In genomic region chr1:1329304-1330210, GRCh38 we compare ENCODE assay signal across 2 cellular contexts.
TF ChIP-seq lines count a peak whose summit lies in the region.

No MANE protein-coding gene starts in this region.

TF ChIP-seq in HEK293, 187 proteins besides CTCF, POLR2A, EP300 and RAD21 (continued from another document):
- TF ChIP-seq HIC1 (tag by site-specific recombination; IDR thresholded peaks at IDR 0.05) (peak; percentile 73), ZBTB20 (tag by site-specific recombination; IDR thresholded peaks at IDR 0.05) (0 out of 2 replicates have a peak, but pooled peaks have one; percentile 11), KLF16 (tag by site-specific recombination; IDR thresholded peaks at IDR 0.05) (no peak), ZNF302 (tag by site-specific recombination; IDR thresholded peaks at IDR 0.05; ENCODE audit: low read depth) (no peak), ZBTB6 (tag by site-specific recombination; IDR thresholded peaks at IDR 0.05) (no peak), ZNF202 (tag by site-specific recombination; IDR thresholded peaks at IDR 0.05; ENCODE audit: borderline replicate concordance) (no peak), ZEB2 (tag by site-specific recombination; IDR thresholded peaks at IDR 0.05) (no peak), ZNF311 (tag by site-specific recombination; IDR thresholded peaks at IDR 0.05; ENCODE audit: borderline replicate concordance) (no peak), ZNF529 (tag by site-specific recombination; IDR thresholded peaks at IDR 0.05; ENCODE audit: insufficient replicate concordance) (no peak), HOXC10 (CRISPR knock-in tag; IDR thresholded peaks at IDR 0.05) (no peak), ZNF791 (tag by site-specific recombination; IDR thresholded peaks at IDR 0.05) (no peak), TCF7L2 (IDR thresholded peaks at IDR 0.05; ENCODE audit: borderline replicate concordance, low read depth, low read length) (no peak)
- TF ChIP-seq, protein P1, sequence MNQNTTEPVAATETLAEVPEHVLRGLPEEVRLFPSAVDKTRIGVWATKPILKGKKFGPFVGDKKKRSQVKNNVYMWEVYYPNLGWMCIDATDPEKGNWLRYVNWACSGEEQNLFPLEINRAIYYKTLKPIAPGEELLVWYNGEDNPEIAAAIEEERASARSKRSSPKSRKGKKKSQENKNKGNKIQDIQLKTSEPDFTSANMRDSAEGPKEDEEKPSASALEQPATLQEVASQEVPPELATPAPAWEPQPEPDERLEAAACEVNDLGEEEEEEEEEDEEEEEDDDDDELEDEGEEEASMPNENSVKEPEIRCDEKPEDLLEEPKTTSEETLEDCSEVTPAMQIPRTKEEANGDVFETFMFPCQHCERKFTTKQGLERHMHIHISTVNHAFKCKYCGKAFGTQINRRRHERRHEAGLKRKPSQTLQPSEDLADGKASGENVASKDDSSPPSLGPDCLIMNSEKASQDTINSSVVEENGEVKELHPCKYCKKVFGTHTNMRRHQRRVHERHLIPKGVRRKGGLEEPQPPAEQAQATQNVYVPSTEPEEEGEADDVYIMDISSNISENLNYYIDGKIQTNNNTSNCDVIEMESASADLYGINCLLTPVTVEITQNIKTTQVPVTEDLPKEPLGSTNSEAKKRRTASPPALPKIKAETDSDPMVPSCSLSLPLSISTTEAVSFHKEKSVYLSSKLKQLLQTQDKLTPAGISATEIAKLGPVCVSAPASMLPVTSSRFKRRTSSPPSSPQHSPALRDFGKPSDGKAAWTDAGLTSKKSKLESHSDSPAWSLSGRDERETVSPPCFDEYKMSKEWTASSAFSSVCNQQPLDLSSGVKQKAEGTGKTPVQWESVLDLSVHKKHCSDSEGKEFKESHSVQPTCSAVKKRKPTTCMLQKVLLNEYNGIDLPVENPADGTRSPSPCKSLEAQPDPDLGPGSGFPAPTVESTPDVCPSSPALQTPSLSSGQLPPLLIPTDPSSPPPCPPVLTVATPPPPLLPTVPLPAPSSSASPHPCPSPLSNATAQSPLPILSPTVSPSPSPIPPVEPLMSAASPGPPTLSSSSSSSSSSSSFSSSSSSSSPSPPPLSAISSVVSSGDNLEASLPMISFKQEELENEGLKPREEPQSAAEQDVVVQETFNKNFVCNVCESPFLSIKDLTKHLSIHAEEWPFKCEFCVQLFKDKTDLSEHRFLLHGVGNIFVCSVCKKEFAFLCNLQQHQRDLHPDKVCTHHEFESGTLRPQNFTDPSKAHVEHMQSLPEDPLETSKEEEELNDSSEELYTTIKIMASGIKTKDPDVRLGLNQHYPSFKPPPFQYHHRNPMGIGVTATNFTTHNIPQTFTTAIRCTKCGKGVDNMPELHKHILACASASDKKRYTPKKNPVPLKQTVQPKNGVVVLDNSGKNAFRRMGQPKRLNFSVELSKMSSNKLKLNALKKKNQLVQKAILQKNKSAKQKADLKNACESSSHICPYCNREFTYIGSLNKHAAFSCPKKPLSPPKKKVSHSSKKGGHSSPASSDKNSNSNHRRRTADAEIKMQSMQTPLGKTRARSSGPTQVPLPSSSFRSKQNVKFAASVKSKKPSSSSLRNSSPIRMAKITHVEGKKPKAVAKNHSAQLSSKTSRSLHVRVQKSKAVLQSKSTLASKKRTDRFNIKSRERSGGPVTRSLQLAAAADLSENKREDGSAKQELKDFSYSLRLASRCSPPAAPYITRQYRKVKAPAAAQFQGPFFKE (tag by site-specific recombination; IDR thresholded peaks at IDR 0.05; ENCODE audit: borderline replicate concordance): no peak

TF ChIP-seq in HepG2, 621 proteins besides CTCF, POLR2A, EP300 and RAD21 (continued from another document and continues in another):
- TF ChIP-seq PRDM15 (CRISPR knock-in tag; IDR thresholded peaks at IDR 0.05): no peak
- peak; percentile 95 for TF ChIP-seq AKAP8 (CRISPR knock-in tag; IDR thresholded peaks at IDR 0.05)
- no peak for TF ChIP-seq ZNF644 (CRISPR knock-in tag; IDR thresholded peaks at IDR 0.05; ENCODE audit: low read depth)
- no peak for TF ChIP-seq HOMEZ (CRISPR knock-in tag; IDR thresholded peaks at IDR 0.05; ENCODE audit: low read depth)
- TF ChIP-seq ZNF678 (CRISPR knock-in tag; IDR thresholded peaks at IDR 0.05): no peak
- no peak for TF ChIP-seq MAFK (conservative IDR thresholded peaks at IDR 0.05 in 1 of 2, IDR thresholded peaks at IDR 0.05 in 1 of 2; ENCODE audit: low read length in 2 of 2)
- TF ChIP-seq ZNF234 (CRISPR knock-in tag; conservative IDR thresholded peaks at IDR 0.05): no peak
- TF ChIP-seq TFAP4 (IDR thresholded peaks at IDR 0.05; ENCODE audit: borderline replicate concordance, low read depth): no peak
- no peak for TF ChIP-seq ZMYM3 (CRISPR knock-in tag; IDR thresholded peaks at IDR 0.05)
- TF ChIP-seq, protein P2, sequence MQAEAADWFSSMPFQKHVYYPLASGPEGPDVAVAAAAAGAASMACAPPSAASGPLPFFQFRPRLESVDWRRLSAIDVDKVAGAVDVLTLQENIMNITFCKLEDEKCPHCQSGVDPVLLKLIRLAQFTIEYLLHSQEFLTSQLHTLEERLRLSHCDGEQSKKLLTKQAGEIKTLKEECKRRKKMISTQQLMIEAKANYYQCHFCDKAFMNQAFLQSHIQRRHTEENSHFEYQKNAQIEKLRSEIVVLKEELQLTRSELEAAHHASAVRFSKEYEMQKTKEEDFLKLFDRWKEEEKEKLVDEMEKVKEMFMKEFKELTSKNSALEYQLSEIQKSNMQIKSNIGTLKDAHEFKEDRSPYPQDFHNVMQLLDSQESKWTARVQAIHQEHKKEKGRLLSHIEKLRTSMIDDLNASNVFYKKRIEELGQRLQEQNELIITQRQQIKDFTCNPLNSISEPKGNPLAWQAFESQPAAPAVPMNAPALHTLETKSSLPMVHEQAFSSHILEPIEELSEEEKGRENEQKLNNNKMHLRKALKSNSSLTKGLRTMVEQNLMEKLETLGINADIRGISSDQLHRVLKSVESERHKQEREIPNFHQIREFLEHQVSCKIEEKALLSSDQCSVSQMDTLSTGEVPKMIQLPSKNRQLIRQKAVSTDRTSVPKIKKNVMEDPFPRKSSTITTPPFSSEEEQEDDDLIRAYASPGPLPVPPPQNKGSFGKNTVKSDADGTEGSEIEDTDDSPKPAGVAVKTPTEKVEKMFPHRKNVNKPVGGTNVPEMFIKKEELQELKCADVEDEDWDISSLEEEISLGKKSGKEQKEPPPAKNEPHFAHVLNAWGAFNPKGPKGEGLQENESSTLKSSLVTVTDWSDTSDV (CRISPR knock-in tag; IDR thresholded peaks at IDR 0.05): no peak
- peak; percentile 91; the same call in 1 of the 2 replicates for TF ChIP-seq CHCHD3 (CRISPR knock-in tag; IDR thresholded peaks at IDR 0.05)
- TF ChIP-seq LCORL (IDR thresholded peaks at IDR 0.05): no peak
- TF ChIP-seq LCORL (CRISPR knock-in tag; IDR thresholded peaks at IDR 0.05): no peak
- no peak for TF ChIP-seq BCL3 (CRISPR knock-in tag; IDR thresholded peaks at IDR 0.05)
- TF ChIP-seq SAFB2 (CRISPR knock-in tag; IDR thresholded peaks at IDR 0.05; ENCODE audit: borderline replicate concordance, low read depth): no peak
- no peak for TF ChIP-seq NFKBIZ (CRISPR knock-in tag; IDR thresholded peaks at IDR 0.05)
- TF ChIP-seq NR2F1 (CRISPR knock-in tag; IDR thresholded peaks at IDR 0.05): no peak
- TF ChIP-seq TEAD3 (CRISPR knock-in tag; optimal IDR thresholded peaks at IDR 0.05; ENCODE audit: borderline replicate concordance): no peak
- TF ChIP-seq HDAC2 (CRISPR knock-in tag; IDR thresholded peaks at IDR 0.05): no peak
- no peak for TF ChIP-seq ZNF446 (CRISPR knock-in tag; IDR thresholded peaks at IDR 0.05)
- no peak; the same call in 1 of the 2 replicates for TF ChIP-seq ZZZ3 (CRISPR knock-in tag; IDR thresholded peaks at IDR 0.05; ENCODE audit: borderline replicate concordance)
- no peak for TF ChIP-seq RNF2 (conservative IDR thresholded peaks at IDR 0.05; ENCODE audit: low read depth)
- TF ChIP-seq, protein P3, sequence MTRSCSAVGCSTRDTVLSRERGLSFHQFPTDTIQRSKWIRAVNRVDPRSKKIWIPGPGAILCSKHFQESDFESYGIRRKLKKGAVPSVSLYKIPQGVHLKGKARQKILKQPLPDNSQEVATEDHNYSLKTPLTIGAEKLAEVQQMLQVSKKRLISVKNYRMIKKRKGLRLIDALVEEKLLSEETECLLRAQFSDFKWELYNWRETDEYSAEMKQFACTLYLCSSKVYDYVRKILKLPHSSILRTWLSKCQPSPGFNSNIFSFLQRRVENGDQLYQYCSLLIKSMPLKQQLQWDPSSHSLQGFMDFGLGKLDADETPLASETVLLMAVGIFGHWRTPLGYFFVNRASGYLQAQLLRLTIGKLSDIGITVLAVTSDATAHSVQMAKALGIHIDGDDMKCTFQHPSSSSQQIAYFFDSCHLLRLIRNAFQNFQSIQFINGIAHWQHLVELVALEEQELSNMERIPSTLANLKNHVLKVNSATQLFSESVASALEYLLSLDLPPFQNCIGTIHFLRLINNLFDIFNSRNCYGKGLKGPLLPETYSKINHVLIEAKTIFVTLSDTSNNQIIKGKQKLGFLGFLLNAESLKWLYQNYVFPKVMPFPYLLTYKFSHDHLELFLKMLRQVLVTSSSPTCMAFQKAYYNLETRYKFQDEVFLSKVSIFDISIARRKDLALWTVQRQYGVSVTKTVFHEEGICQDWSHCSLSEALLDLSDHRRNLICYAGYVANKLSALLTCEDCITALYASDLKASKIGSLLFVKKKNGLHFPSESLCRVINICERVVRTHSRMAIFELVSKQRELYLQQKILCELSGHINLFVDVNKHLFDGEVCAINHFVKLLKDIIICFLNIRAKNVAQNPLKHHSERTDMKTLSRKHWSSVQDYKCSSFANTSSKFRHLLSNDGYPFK (CRISPR knock-in tag; IDR thresholded peaks at IDR 0.05; ENCODE audit: borderline replicate concordance): 0 out of 2 replicates have a peak, but pooled peaks have one; percentile 3
- TF ChIP-seq GATA4 (IDR thresholded peaks at IDR 0.05; ENCODE audit: borderline replicate concordance, low read depth): no peak
- peak; percentile 27; the same call in 1 of the 2 replicates for TF ChIP-seq FOXO1 (CRISPR knock-in tag; IDR thresholded peaks at IDR 0.05)
- TF ChIP-seq, protein P4, sequence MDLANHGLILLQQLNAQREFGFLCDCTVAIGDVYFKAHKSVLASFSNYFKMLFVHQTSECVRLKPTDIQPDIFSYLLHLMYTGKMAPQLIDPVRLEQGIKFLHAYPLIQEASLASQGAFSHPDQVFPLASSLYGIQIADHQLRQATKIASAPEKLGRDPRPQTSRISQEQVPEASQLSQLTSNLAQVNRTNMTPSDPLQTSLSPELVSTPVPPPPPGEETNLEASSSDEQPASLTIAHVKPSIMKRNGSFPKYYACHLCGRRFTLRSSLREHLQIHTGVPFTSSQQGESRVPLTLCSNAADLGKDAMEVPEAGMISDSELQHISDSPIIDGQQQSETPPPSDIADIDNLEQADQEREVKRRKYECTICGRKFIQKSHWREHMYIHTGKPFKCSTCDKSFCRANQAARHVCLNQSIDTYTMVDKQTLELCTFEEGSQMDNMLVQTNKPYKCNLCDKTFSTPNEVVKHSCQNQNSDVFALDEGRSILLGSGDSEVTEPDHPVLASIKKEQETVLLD (CRISPR knock-in tag; IDR thresholded peaks at IDR 0.05; ENCODE audit: low read depth): peak; percentile 49
- TF ChIP-seq ZSCAN9 (CRISPR knock-in tag; IDR thresholded peaks at IDR 0.05; ENCODE audit: borderline replicate concordance): no peak
- TF ChIP-seq NONO (IDR thresholded peaks at IDR 0.05): no peak
- peak; percentile 48; the same call in 1 of the 2 replicates for TF ChIP-seq NONO (CRISPR knock-in tag; conservative IDR thresholded peaks at IDR 0.05)
- TF ChIP-seq SPEN (CRISPR knock-in tag; IDR thresholded peaks at IDR 0.05; ENCODE audit: low read depth): peak; percentile 21; the same call in 1 of the 2 replicates
- no peak for TF ChIP-seq HNF4G (IDR thresholded peaks at IDR 0.05; ENCODE audit: borderline replicate concordance, low read depth, low read length)
- no peak for TF ChIP-seq HNF4G (CRISPR knock-in tag; IDR thresholded peaks at IDR 0.05; ENCODE audit: borderline replicate concordance, low read depth)
